ENCODE assay signal across 1 cellular context in genomic region chr11:75429902-75430691, GRCh38.
TF ChIP-seq lines count a peak whose summit lies in the region.

No MANE protein-coding gene starts in this region.

TF ChIP-seq in WTC11, 78 proteins besides CTCF, POLR2A, EP300 and RAD21 (continued from another document and continues in another):
- TF ChIP-seq ZSCAN18 (CRISPR knock-in tag; IDR thresholded peaks at IDR 0.05) (no peak), NR2C2 (CRISPR knock-in tag; IDR thresholded peaks at IDR 0.05) (peak; percentile 93), AFF4 (CRISPR knock-in tag; IDR thresholded peaks at IDR 0.05; ENCODE audit: borderline replicate concordance) (no peak), STAT6 (CRISPR knock-in tag; conservative IDR thresholded peaks at IDR 0.05; ENCODE audit: low read depth) (no peak; the same call in none of the 2 replicates), OVOL2 (CRISPR knock-in tag; IDR thresholded peaks at IDR 0.05; ENCODE audit: borderline replicate concordance) (no peak), GABPB1 (CRISPR knock-in tag; IDR thresholded peaks at IDR 0.05) (no peak), ARID4B (CRISPR knock-in tag; IDR thresholded peaks at IDR 0.05; ENCODE audit: borderline replicate concordance) (peak; percentile 100; the same call in 1 of the 2 replicates), EMX1 (CRISPR knock-in tag; IDR thresholded peaks at IDR 0.05) (no peak), CREM (CRISPR knock-in tag; IDR thresholded peaks at IDR 0.05) (peak; percentile 95), FOXP1 (CRISPR knock-in tag; IDR thresholded peaks at IDR 0.05; ENCODE audit: borderline replicate concordance) (peak; percentile 100), ZBTB21 (CRISPR knock-in tag; IDR thresholded peaks at IDR 0.05; ENCODE audit: borderline replicate concordance) (no peak), FOXK1 (CRISPR knock-in tag; IDR thresholded peaks at IDR 0.05) (peak; percentile 99), IRF2 (CRISPR knock-in tag; IDR thresholded peaks at IDR 0.05; ENCODE audit: borderline replicate concordance, low read depth) (peak; percentile 97), RELA (CRISPR knock-in tag; IDR thresholded peaks at IDR 0.05; ENCODE audit: borderline replicate concordance) (peak; percentile 100), SP1 (CRISPR knock-in tag; conservative IDR thresholded peaks at IDR 0.05) (peak; percentile 84), HMGXB4 (CRISPR knock-in tag; IDR thresholded peaks at IDR 0.05) (peak; percentile 98), ZNF232 (CRISPR knock-in tag; IDR thresholded peaks at IDR 0.05) (peak; percentile 99), ZNF671 (CRISPR knock-in tag; IDR thresholded peaks at IDR 0.05) (no peak), GTF2I (CRISPR knock-in tag; conservative IDR thresholded peaks at IDR 0.05) (no peak), HMGA2 (CRISPR knock-in tag; IDR thresholded peaks at IDR 0.05) (no peak), JUN (CRISPR knock-in tag; IDR thresholded peaks at IDR 0.05) (peak; percentile 99), ZNF263 (CRISPR knock-in tag; IDR thresholded peaks at IDR 0.05; ENCODE audit: low read depth) (peak; percentile 95), NR3C1 (CRISPR knock-in tag; conservative IDR thresholded peaks at IDR 0.05; ENCODE audit: low read depth) (peak; percentile 97; the same call in 1 of the 2 replicates), TP53 (CRISPR knock-in tag; IDR thresholded peaks at IDR 0.05) (peak; percentile 100), ZNF219 (CRISPR knock-in tag; IDR thresholded peaks at IDR 0.05; ENCODE audit: borderline replicate concordance) (peak; percentile 99), TEAD1 (CRISPR knock-in tag; IDR thresholded peaks at IDR 0.05) (peak; percentile 100), SMAD4 (CRISPR knock-in tag; IDR thresholded peaks at IDR 0.05) (peak; percentile 97)
- TF ChIP-seq, protein P1, sequence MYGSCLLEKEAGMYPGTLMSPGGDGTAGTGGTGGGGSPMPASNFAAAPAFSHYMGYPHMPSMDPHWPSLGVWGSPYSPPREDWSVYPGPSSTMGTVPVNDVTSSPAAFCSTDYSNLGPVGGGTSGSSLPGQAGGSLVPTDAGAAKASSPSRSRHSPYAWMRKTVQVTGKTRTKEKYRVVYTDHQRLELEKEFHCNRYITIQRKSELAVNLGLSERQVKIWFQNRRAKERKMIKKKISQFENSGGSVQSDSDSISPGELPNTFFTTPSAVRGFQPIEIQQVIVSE (CRISPR knock-in tag; IDR thresholded peaks at IDR 0.05; ENCODE audit: borderline replicate concordance) = no peak
- TF ChIP-seq, protein P2, sequence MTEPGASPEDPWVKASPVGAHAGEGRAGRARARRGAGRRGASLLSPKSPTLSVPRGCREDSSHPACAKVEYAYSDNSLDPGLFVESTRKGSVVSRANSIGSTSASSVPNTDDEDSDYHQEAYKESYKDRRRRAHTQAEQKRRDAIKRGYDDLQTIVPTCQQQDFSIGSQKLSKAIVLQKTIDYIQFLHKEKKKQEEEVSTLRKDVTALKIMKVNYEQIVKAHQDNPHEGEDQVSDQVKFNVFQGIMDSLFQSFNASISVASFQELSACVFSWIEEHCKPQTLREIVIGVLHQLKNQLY (CRISPR knock-in tag; IDR thresholded peaks at IDR 0.05) = peak; percentile 99
- TF ChIP-seq, protein P3, sequence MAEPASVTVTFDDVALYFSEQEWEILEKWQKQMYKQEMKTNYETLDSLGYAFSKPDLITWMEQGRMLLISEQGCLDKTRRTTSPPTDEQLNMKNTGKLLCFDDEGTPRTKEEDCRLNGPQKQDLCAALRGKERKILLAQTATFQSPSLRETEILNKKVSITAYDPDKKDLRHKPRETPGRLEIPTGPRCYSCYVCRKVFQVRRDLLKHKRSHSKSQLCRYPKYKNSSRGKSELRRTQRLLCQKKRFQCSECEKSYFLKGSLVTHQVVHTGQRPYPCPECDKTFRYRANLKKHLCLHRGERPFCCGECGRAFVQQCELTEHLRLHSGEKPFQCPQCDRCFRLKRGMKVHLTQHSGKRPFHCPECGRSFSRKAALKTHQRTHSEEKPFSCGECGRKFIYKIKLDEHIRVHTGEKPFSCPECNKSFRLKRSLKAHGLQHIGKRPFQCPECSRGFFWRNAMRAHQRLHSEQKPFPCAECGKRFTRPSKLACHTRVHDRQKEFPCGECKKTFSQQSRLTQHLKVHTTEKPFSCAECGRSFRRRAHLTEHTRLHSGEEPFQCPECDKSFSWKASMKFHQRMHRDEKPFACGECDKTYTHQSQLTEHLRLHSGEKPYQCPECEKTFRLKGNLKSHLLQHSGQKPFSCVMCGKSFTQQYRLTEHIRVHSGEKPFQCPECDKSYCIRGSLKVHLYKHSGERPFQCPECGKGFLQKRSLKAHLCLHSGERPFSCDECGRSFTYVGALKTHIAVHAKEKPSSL (CRISPR knock-in tag; conservative IDR thresholded peaks at IDR 0.05) = no peak
- TF ChIP-seq, protein P4, sequence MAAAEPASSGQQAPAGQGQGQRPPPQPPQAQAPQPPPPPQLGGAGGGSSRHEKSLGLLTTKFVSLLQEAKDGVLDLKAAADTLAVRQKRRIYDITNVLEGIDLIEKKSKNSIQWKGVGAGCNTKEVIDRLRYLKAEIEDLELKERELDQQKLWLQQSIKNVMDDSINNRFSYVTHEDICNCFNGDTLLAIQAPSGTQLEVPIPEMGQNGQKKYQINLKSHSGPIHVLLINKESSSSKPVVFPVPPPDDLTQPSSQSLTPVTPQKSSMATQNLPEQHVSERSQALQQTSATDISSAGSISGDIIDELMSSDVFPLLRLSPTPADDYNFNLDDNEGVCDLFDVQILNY (CRISPR knock-in tag; IDR thresholded peaks at IDR 0.05) = peak; percentile 99
- TF ChIP-seq, protein P5, sequence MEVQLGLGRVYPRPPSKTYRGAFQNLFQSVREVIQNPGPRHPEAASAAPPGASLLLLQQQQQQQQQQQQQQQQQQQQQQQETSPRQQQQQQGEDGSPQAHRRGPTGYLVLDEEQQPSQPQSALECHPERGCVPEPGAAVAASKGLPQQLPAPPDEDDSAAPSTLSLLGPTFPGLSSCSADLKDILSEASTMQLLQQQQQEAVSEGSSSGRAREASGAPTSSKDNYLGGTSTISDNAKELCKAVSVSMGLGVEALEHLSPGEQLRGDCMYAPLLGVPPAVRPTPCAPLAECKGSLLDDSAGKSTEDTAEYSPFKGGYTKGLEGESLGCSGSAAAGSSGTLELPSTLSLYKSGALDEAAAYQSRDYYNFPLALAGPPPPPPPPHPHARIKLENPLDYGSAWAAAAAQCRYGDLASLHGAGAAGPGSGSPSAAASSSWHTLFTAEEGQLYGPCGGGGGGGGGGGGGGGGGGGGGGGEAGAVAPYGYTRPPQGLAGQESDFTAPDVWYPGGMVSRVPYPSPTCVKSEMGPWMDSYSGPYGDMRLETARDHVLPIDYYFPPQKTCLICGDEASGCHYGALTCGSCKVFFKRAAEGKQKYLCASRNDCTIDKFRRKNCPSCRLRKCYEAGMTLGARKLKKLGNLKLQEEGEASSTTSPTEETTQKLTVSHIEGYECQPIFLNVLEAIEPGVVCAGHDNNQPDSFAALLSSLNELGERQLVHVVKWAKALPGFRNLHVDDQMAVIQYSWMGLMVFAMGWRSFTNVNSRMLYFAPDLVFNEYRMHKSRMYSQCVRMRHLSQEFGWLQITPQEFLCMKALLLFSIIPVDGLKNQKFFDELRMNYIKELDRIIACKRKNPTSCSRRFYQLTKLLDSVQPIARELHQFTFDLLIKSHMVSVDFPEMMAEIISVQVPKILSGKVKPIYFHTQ (CRISPR knock-in tag; IDR thresholded peaks at IDR 0.05) = no peak
- TF ChIP-seq, protein P6, sequence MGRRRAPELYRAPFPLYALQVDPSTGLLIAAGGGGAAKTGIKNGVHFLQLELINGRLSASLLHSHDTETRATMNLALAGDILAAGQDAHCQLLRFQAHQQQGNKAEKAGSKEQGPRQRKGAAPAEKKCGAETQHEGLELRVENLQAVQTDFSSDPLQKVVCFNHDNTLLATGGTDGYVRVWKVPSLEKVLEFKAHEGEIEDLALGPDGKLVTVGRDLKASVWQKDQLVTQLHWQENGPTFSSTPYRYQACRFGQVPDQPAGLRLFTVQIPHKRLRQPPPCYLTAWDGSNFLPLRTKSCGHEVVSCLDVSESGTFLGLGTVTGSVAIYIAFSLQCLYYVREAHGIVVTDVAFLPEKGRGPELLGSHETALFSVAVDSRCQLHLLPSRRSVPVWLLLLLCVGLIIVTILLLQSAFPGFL (CRISPR knock-in tag; IDR thresholded peaks at IDR 0.05; ENCODE audit: borderline replicate concordance) = peak; percentile 95; the same call in 1 of the 2 replicates
